In genomic region chr16:53131363-53132071, GRCh38 we compare ENCODE assay signal across 8 cellular contexts.
DNase-seq lines count a peak whose midpoint lies in the region; ATAC-seq and TF ChIP-seq lines count a peak whose summit lies in the region.

No MANE protein-coding gene starts in this region.

- 0% methylated on average over 9 to 76 of the region's 77 CpGs for WGBS in adrenal gland, 4 donors
- 0% methylated on average over 12 to 38 of the region's 77 CpGs for WGBS in upper lobe of left lung, 2 donors

- TF ChIP-seq POLR2A in adrenal gland (IDR thresholded peaks at IDR 0.05) (peak in 1 of 2 donors; percentile 57), upper lobe of left lung (IDR thresholded peaks at IDR 0.05) (peak in 2 of 4 donors; percentile 25 to 34)

- H3K4me1 ChIP-seq in adrenal gland (replicated peaks in 1 of 2), result peaks cover 4 to 50% of the 10 kb centered on the region in 2 donors
- peaks cover 11 to 29% (median 15%) of the 10 kb centered on the region in 4 donors for H3K4me1 ChIP-seq in upper lobe of left lung

- TF ChIP-seq EP300 in upper lobe of left lung (IDR thresholded peaks at IDR 0.05), result peak in 1 of 4 donors; percentile 49

- CTCF ChIA-PET in T-cell (lab: Charles Lee), result interaction anchor here (0.6 to 0.7 kb wide), 2 partner anchors 19 to 75 kb away, joined by 3 to 5 read pairs; no protein-coding TSS in a partner anchor

- POLR2A ChIA-PET in T-cell (lab: Charles Lee), result interaction anchor here in 1 of 2 donors (0.5 kb wide), 1 partner anchor 57 kb away, joined by 10 read pairs; no protein-coding TSS in a partner anchor

- H3K36me3 ChIP-seq in adrenal gland (replicated peaks in 1 of 2) (no peaks in the 10 kb centered on the region), upper lobe of left lung (no peaks in the 10 kb centered on the region)

- intact Hi-C loops in adrenal gland (cut with DNase I) (loop anchor here in 1 of 2 donors (2.0 to 10.0 kb wide), 2 partner anchors 73 to 77 kb away; partner anchors contain the start of gene CHD9), left ventricle myocardium superior (cut with micrococcal nuclease) (no loop called here)

- H3K27ac ChIP-seq in adrenal gland (peak overlapping the region; percentile 81 to 96 (median 87)), upper lobe of left lung (peak overlapping the region; percentile 95 to 96 (median 95))

- peak; percentile 78 for DNase-seq in GM13977 (ENCODE audit: low spot score)
- peak in 33 of 34 experiments; percentile 1 to 49 (median 27) for DNase-seq in T-cell
- DNase-seq in adrenal gland, result peak; percentile 72 to 83 (median 80)
- peak; percentile 75 for DNase-seq in left ventricle myocardium superior
- peak; percentile 37 for DNase-seq in progenitor cell of endocrine pancreas (ENCODE audit: low spot score, unreplicated experiment)
- peak; percentile 67 to 91 for DNase-seq in upper lobe of left lung
- no peak for DNase-seq in NCI-H2029 (lab: John Stamatoyannopoulos, UW)

- H3K27me3 Mint-ChIP-seq in T-cell, result no peaks in the 10 kb centered on the region
- no peaks in the 10 kb centered on the region for H3K27me3 Mint-ChIP-seq in progenitor cell of endocrine pancreas

- TF ChIP-seq CTCF in GM13977 (IDR thresholded peaks at IDR 0.05; ENCODE audit: extremely low read depth, insufficient read depth, missing control alignments), result no peak
- no peak for TF ChIP-seq CTCF in adrenal gland (IDR thresholded peaks at IDR 0.05)
- no peak for TF ChIP-seq CTCF in progenitor cell of endocrine pancreas (IDR thresholded peaks at IDR 0.05; ENCODE audit: unreplicated experiment)
- peak in 2 of 6 experiments; percentile 13 to 14 for TF ChIP-seq CTCF in upper lobe of left lung (IDR thresholded peaks at IDR 0.05)

- no peaks in the 10 kb centered on the region for H3K9me3 ChIP-seq in adrenal gland (replicated peaks in 1 of 3)
- H3K9me3 ChIP-seq in upper lobe of left lung, result no peaks in the 10 kb centered on the region

- in situ Hi-C loops in GM13977 (cut with MboI; ENCODE audit: low pct_unique_long_range_greater_than_20kb, low sequenced_read_pairs, unreplicated experiment), result no loop called here

- H3K36me3 Mint-ChIP-seq in T-cell, result no peaks in the 10 kb centered on the region
- H3K36me3 Mint-ChIP-seq in progenitor cell of endocrine pancreas (ENCODE audit: insufficient read depth), result no peaks in the 10 kb centered on the region

- H3K9me3 Mint-ChIP-seq in T-cell (no peaks in the 10 kb centered on the region), progenitor cell of endocrine pancreas (ENCODE audit: low read depth) (no peaks in the 10 kb centered on the region)

- no peaks in the 10 kb centered on the region for H3K27me3 ChIP-seq in adrenal gland
- H3K27me3 ChIP-seq in upper lobe of left lung, result no peaks in the 10 kb centered on the region

- H3K4me1 Mint-ChIP-seq in T-cell (peaks cover 15 to 26% (median 15%) of the 10 kb centered on the region in 3 donors), progenitor cell of endocrine pancreas (ENCODE audit: low read depth) (peaks cover 15% of the 10 kb centered on the region)

- H3K4me3 ChIP-seq in adrenal gland, result peak overlapping the region; percentile 9 to 93 (median 61)
- H3K4me3 ChIP-seq in upper lobe of left lung, result peak overlapping the region; percentile 73 to 98 (median 92)

- H3K27ac Mint-ChIP-seq in T-cell, result peak overlapping the region; percentile 80 to 83
- peak overlapping the region; percentile 90 for H3K27ac Mint-ChIP-seq in progenitor cell of endocrine pancreas

- peak; percentile 18 for ATAC-seq in HG03064 (IDR thresholded peaks at IDR 0.05; ENCODE audit: low read depth, unreplicated experiment)
- peak; percentile 24 to 31 (median 27) for ATAC-seq in T-cell (replicated peaks in 1 of 4)
- ATAC-seq in left ventricle myocardium superior, result peak; percentile 5
- peak; percentile 31 to 37 for ATAC-seq in upper lobe of left lung (ENCODE audit: low FRiP score in 2 of 2)

- H3K4me3 Mint-ChIP-seq in T-cell (peak overlapping the region; percentile 88 to 89 (median 89)), progenitor cell of endocrine pancreas (ENCODE audit: low read depth) (peak overlapping the region; percentile 85)
